8 cellular contexts compared by ENCODE assay signal in genomic region chr12:6869049-6870021, GRCh38. TPM values are rescaled to one million over a fixed set of nuclear protein-coding genes. Genes with fewer than 3 reads are reported as not detected.
DNase-seq lines count a peak whose midpoint lies in the region; ATAC-seq and TF ChIP-seq lines count a peak whose summit lies in the region.

No MANE protein-coding gene starts in this region.

- no peaks in the 10 kb centered on the region for H3K27me3 ChIP-seq in PC-9 (ENCODE audit: insufficient read depth, low read depth)

- peaks cover 41% of the 10 kb centered on the region for H4K20me1 ChIP-seq in PC-9 (ENCODE audit: insufficient read depth)

- no peak overlapping the region for H2AFZ ChIP-seq in PC-9

- peaks cover 42% of the 10 kb centered on the region for H3K36me3 Mint-ChIP-seq in nephron (ENCODE audit: low read depth)

- peak overlapping the region; percentile 93 to 95 (median 94) for H3K4me3 Mint-ChIP-seq in nephron

- H3K79me2 ChIP-seq in PC-9 (ENCODE audit: low read depth), result peaks cover 39% of the 10 kb centered on the region

- no peaks in the 10 kb centered on the region for H3K9me2 ChIP-seq in PC-9 (ENCODE audit: insufficient read depth)

- in situ Hi-C loops in KBM-7 (cut with MboI; ENCODE audit: low pct_unique_long_range_greater_than_20kb, low sequenced_read_pairs), result no loop called here

- CTCF ChIA-PET in PC-9 (lab: Charles Lee), result interaction anchor here (0.5 to 1.9 kb wide), 18 partner anchors 16 to 567 kb away, joined by 3 to 21 read pairs (median 5); partner anchors contain the start of genes C12orf57, MLF2 and RNU7-1

- peaks cover 80% of the 10 kb centered on the region for H3F3A ChIP-seq in PC-9 (ENCODE audit: insufficient read depth, low read depth)

- peak overlapping the region; percentile 97 for H3K4me3 ChIP-seq in PC-9
- peak overlapping the region; percentile 86 for H3K4me3 ChIP-seq in fibroblast of mammary gland (ENCODE audit: control insufficient read depth, low read depth, low read length)

- intact Hi-C loops in PC-9 (cut with micrococcal nuclease; ENCODE audit: unreplicated experiment), result loop anchor here (1.0 to 5.0 kb wide), 7 partner anchors 69 to 319 kb away; partner anchors contain the start of genes C1R, C1RL and LPCAT3

- H3K27ac Mint-ChIP-seq in nephron, result peak overlapping the region; percentile 84 to 89 (median 89)

- DNase-seq in COLO829 (ENCODE audit: low spot score) (peak; percentile 69), KBM-7 (peak; percentile 90), PC-9 (peak; percentile 71 to 89), fibroblast of mammary gland (ENCODE audit: low read depth) (peak; percentile 76)
- DNase-seq in activated T-cell treated with anti-CD3 and anti-CD28 coated beads, Interleukin-2, amount 50 U/mL, for 48 hours, result peak; percentile 86 to 88
- peak; percentile 78 for DNase-seq in stimulated activated naive CD4-positive, alpha-beta T cell treated with Interleukin-2 at 50 U/mL for 16 hours (lab: John Stamatoyannopoulos, UW)

- H3K4me1 ChIP-seq in PC-9 (replicated peaks; ENCODE audit: insufficient read depth), result peaks cover 40% of the 10 kb centered on the region

- BruUV-seq in PC-9 (replicated peaks; lab: Mats Ljungman, UMichigan), result TSS peak; percentile 27

- peaks cover 42% of the 10 kb centered on the region for H3K4me1 Mint-ChIP-seq in nephron

- no peaks in the 10 kb centered on the region for H3K9me3 ChIP-seq in PC-9 (ENCODE audit: insufficient read depth, low read depth)

- peak overlapping the region; percentile 79 for H3K4me2 ChIP-seq in PC-9

- TF ChIP-seq CTCF in PC-9 (conservative IDR thresholded peaks at IDR 0.05) (peak; percentile 96), fibroblast of mammary gland (conservative IDR thresholded peaks at IDR 0.05; ENCODE audit: control insufficient read depth, insufficient read depth, low read depth, low read length) (peak; percentile 88), nephron (IDR thresholded peaks at IDR 0.05; ENCODE audit: unreplicated experiment in 3 of 3) (peak; percentile 89 to 93 (median 90))

- no peak overlapping the region for H3K27ac ChIP-seq in PC-9

- peaks cover 15% of the 10 kb centered on the region for H3K36me3 ChIP-seq in PC-9 (ENCODE audit: low read depth)

- H3K27me3 Mint-ChIP-seq in nephron (ENCODE audit: low read depth), result peaks cover 7% of the 10 kb centered on the region

- POLR2A ChIA-PET in PC-9 (lab: Charles Lee; ENCODE audit: unreplicated experiment), result interaction anchor here (0.5 to 1.0 kb wide), 12 partner anchors 17 to 1060 kb away, joined by 3 to 20 read pairs (median 4); partner anchors contain the start of genes C12orf57, CDCA3, RNU7-1 and USP5

- H3K9me3 Mint-ChIP-seq in nephron, result no peaks in the 10 kb centered on the region

- no peak for ATAC-seq in HG03520 (IDR thresholded peaks at IDR 0.05; ENCODE audit: unreplicated experiment)

RNA-seq across cellular contexts. Expression of gene TPI1, which starts 2.0 kb away (rescaled TPM):
- total RNA-seq in PC-9 (2021), result 1,080 and 1,199 TPM in 2 replicates

RNA-seq across cellular contexts. Expression of gene SPSB2, which starts 3.8 kb away (rescaled TPM):
- total RNA-seq in PC-9 (2021), result 28.9 and 30.1 TPM in 2 replicates

RNA-seq across cellular contexts. Expression of gene USP5, which starts 17.4 kb away (rescaled TPM):
- 267 and 308 TPM in 2 replicates for total RNA-seq in PC-9 (2021)

RNA-seq across cellular contexts. Expression of gene CDCA3, which starts 18.2 kb away (rescaled TPM):
- 104 and 125 TPM in 2 replicates for total RNA-seq in PC-9 (2021)

RNA-seq across cellular contexts. Expression of gene GNB3, which starts 28.6 kb away (rescaled TPM):
- not detected in 2 replicates for total RNA-seq in PC-9 (2021)
